ENCODE assay signal across 8 cellular contexts in the genomic region with DNA sequence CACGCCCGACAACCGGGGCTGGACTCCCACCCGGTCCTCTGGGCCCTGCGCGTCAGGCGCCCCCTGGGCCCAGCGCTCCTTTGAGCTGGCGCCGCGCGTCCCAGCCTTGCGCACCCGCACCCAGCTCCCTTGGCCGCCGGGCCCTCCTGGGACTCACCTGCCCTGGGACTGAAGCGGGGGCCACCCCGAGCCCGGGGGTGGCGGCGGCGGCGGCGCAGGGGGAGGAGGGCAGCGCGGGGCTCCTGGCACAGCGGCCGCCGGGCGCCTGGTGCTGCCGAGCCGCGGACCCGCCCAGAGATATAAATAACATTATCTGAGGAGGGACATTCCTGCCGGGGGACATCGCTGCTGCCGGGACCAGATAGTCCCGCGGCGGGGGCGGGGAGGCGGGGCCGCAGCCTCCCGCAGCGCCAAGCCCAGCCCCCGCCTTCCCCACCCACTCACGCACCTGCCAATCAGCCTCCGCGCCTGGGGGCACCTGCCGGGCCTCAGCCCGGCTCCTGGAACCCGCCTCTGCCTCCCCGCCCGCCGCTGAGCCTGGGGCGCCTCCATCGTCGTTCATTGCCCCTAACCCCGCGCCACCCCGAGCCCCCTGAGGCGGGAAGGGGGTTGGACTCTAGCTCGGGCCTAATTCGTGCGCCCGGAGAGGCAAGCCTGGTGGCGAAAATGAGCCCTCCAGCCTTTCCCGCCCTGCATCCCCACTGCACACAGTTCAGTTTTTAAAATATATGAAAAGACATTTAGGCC. TPM values are rescaled to one million over a fixed set of nuclear protein-coding genes. Genes with fewer than 3 reads are reported as not detected.
A peak's percentile ranks its signal among the peaks of the same experiment; 100 is the strongest.
DNase-seq lines count a peak whose midpoint lies in the region; ATAC-seq and TF ChIP-seq lines count a peak whose summit lies in the region.

Gene SPTB, minus strand, starts transcription at position 273 of the 747 bp plus-strand sequence. CDS start 56,813 bp downstream, outside the sequence.

- H3K36me3 ChIP-seq in esophagus (ENCODE audit: control insufficient read depth in 2 of 2, insufficient read depth in 2 of 2, low read length in 1 of 2) (no peaks in the 10 kb centered on the region), neural cell (ENCODE audit: insufficient read depth, low read length) (no peaks in the 10 kb centered on the region), stomach (no peaks in the 10 kb centered on the region)

- H3K4me2 ChIP-seq in neural cell (ENCODE audit: low read length): peak within 1 kb of the TSS; percentile 86

- POLR2A ChIA-PET in AG04450 (lab: Yijun Ruan, JAX): no interaction called here

- peak; percentile 51 for ATAC-seq in GM21528 (IDR thresholded peaks at IDR 0.05; ENCODE audit: low FRiP score, unreplicated experiment)

- H4K20me1 ChIP-seq in neural cell (ENCODE audit: insufficient read depth): no peaks in the 10 kb centered on the region

- CTCF ChIA-PET in AG04450 (lab: Charles Lee): interaction anchor here (0.7 to 5.2 kb wide), 4 partner anchors 12 to 57 kb away, joined by 3 to 43 read pairs (median 10); no protein-coding TSS in a partner anchor

- no peaks in the 10 kb centered on the region for H3F3A ChIP-seq in neural cell (ENCODE audit: insufficient read depth, low read length, poor library complexity, severe bottlenecking)

- no peaks in the 10 kb centered on the region; the same call in 1 of the 2 replicates for H3K9me3 ChIP-seq in AG04450 (ENCODE audit: control insufficient read depth, insufficient read depth, low read length)
- no peaks in the 10 kb centered on the region for H3K9me3 ChIP-seq in esophagus (ENCODE audit: control insufficient read depth in 2 of 2, insufficient read depth in 1 of 2, low read depth in 1 of 2, low read length in 1 of 2)
- H3K9me3 ChIP-seq in neural cell (ENCODE audit: low read length): no peaks in the 10 kb centered on the region
- no peaks in the 10 kb centered on the region for H3K9me3 ChIP-seq in stomach

- TF ChIP-seq EP300 in neural cell (conservative IDR thresholded peaks at IDR 0.05; ENCODE audit: poor library complexity, severe bottlenecking): no peak
- TF ChIP-seq EP300 in stomach (IDR thresholded peaks at IDR 0.05): no peak

- H3K27ac ChIP-seq in AG04450 (ENCODE audit: low read depth, low read length) (no peak within 1 kb of the TSS), esophagus (ENCODE audit: low read depth in 2 of 2, low read length in 1 of 2) (no peak within 1 kb of the TSS), neural cell (ENCODE audit: low read length) (no peak within 1 kb of the TSS), stomach (peak within 1 kb of the TSS in 2 of 5 donors; percentile 15 to 45)

- H3K9ac ChIP-seq in neural cell (ENCODE audit: low read length): peak within 1 kb of the TSS; percentile 64

- intact Hi-C loops in stomach (cut with DNase I; ENCODE audit: low total_unique reads): no loop called here

- TF ChIP-seq CTCF in AG04450 (IDR thresholded peaks at IDR 0.05; ENCODE audit: low read depth, low read length): no peak
- no peak for TF ChIP-seq CTCF in neural cell (IDR thresholded peaks at IDR 0.05; ENCODE audit: poor library complexity, severe bottlenecking)
- no peak for TF ChIP-seq CTCF in stomach (IDR thresholded peaks at IDR 0.05)

- 1% methylated on average over 40 to 68 of the region's 68 CpGs for WGBS in esophagus, 2 donors
- 0 to 1% (median 0%) methylated on average over 9 to 68 of the region's 68 CpGs; no CpG with 5 or more reads in 1 of the 5 donors for WGBS in stomach, 5 donors

- no peak for DNase-seq in AG04450 (ENCODE audit: low read depth, low spot score)
- peak; percentile 73 for DNase-seq in NCI-H345 treated with DMSO at 0.1 percent for 48 hours (lab: John Stamatoyannopoulos, UW; ENCODE audit: unreplicated experiment)
- peak; percentile 53 for DNase-seq in activated T-cell treated with anti-CD3 and anti-CD28 coated beads for 1 hour (ENCODE audit: low read depth)
- DNase-seq in stomach: peak; percentile 53
- DNase-seq in hepatic stellate cell (ENCODE audit: low spot score): no peak

- H3K27me3 ChIP-seq in AG04450 (ENCODE audit: control insufficient read depth, insufficient read depth, low read length) (peaks cover 78% of the 10 kb centered on the region), esophagus (ENCODE audit: control insufficient read depth in 1 of 2, insufficient read depth in 2 of 2, low read length in 2 of 2) (peaks cover 0 to 17% of the 10 kb centered on the region in 2 donors), neural cell (ENCODE audit: insufficient read depth, low read depth, low read length) (peaks cover 77% of the 10 kb centered on the region), stomach (peaks cover 0 to 76% (median 36%) of the 10 kb centered on the region in 3 donors)

- no peaks in the 10 kb centered on the region for H3K79me2 ChIP-seq in neural cell (replicated peaks; ENCODE audit: insufficient read depth, low read length)

- no peak for TF ChIP-seq POLR2A in stomach (IDR thresholded peaks at IDR 0.05)

- H3K4me3 ChIP-seq in AG04450 (ENCODE audit: low read depth, low read length): peak within 1 kb of the TSS; percentile 29; the same call in 1 of the 2 replicates
- peak within 1 kb of the TSS; percentile 47 to 60 for H3K4me3 ChIP-seq in esophagus (ENCODE audit: low read depth in 1 of 2, low read length in 2 of 2)
- peak within 1 kb of the TSS; percentile 82 for H3K4me3 ChIP-seq in neural cell (ENCODE audit: low read length)
- peak within 1 kb of the TSS; percentile 60 to 84 (median 72) for H3K4me3 ChIP-seq in stomach

- TF ChIP-seq RAD21 in neural cell (conservative IDR thresholded peaks at IDR 0.05): no peak

- H2AFZ ChIP-seq in neural cell (ENCODE audit: low read depth, low read length): peak within 1 kb of the TSS; percentile 40

- H3K9me2 ChIP-seq in neural cell (ENCODE audit: insufficient read depth, low read length): no peaks in the 10 kb centered on the region

- H3K4me1 ChIP-seq in esophagus (ENCODE audit: control insufficient read depth in 2 of 2, insufficient read depth in 2 of 2, low read length in 1 of 2) (peaks cover 0 to 12% of the 10 kb centered on the region in 2 donors), stomach (peaks cover 16 to 24% (median 22%) of the 10 kb centered on the region in 4 donors)

TF ChIP-seq in neural cell, 6 proteins besides CTCF, POLR2A, EP300 and RAD21:
- no peak for TF ChIP-seq SMC3 (conservative IDR thresholded peaks at IDR 0.05; ENCODE audit: poor library complexity)
- TF ChIP-seq POLR2AphosphoS5 (IDR thresholded peaks at IDR 0.05): no peak
- TF ChIP-seq, protein P1, sequence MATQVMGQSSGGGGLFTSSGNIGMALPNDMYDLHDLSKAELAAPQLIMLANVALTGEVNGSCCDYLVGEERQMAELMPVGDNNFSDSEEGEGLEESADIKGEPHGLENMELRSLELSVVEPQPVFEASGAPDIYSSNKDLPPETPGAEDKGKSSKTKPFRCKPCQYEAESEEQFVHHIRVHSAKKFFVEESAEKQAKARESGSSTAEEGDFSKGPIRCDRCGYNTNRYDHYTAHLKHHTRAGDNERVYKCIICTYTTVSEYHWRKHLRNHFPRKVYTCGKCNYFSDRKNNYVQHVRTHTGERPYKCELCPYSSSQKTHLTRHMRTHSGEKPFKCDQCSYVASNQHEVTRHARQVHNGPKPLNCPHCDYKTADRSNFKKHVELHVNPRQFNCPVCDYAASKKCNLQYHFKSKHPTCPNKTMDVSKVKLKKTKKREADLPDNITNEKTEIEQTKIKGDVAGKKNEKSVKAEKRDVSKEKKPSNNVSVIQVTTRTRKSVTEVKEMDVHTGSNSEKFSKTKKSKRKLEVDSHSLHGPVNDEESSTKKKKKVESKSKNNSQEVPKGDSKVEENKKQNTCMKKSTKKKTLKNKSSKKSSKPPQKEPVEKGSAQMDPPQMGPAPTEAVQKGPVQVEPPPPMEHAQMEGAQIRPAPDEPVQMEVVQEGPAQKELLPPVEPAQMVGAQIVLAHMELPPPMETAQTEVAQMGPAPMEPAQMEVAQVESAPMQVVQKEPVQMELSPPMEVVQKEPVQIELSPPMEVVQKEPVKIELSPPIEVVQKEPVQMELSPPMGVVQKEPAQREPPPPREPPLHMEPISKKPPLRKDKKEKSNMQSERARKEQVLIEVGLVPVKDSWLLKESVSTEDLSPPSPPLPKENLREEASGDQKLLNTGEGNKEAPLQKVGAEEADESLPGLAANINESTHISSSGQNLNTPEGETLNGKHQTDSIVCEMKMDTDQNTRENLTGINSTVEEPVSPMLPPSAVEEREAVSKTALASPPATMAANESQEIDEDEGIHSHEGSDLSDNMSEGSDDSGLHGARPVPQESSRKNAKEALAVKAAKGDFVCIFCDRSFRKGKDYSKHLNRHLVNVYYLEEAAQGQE (IDR thresholded peaks at IDR 0.05; ENCODE audit: borderline replicate concordance): no peak
- TF ChIP-seq TAF1 (IDR thresholded peaks at IDR 0.05; ENCODE audit: low read depth): no peak
- TF ChIP-seq MXI1 (conservative IDR thresholded peaks at IDR 0.05; ENCODE audit: poor library complexity, severe bottlenecking): no peak
- no peak for TF ChIP-seq EZH2 (IDR thresholded peaks at IDR 0.05; ENCODE audit: borderline replicate concordance, insufficient read depth, low read length, poor library complexity, severe bottlenecking)

RNA-seq across cellular contexts. Expression of gene SPTB, which starts in this region (rescaled TPM):
- polyA plus RNA-seq in AG04450 (2011; rRNA removed) (0.01 TPM in 1 of 2 replicates, not detected in the other), esophagus (under 1 TPM; 0.11 to 0.41 TPM), neural cell (1.9 and 2.8 TPM in 2 replicates), stomach (under 1 TPM; 0.18 to 0.92 (median 0.19) TPM)
- polyA minus RNA-seq in AG04450 (2011; rRNA and poly(A)+ RNA removed): 0.09 TPM in 1 of 2 replicates, not detected in the other
- polyA minus RNA-seq in neural cell: 11.4 and 11.8 TPM in 2 replicates
- total RNA-seq in stomach: 1 to 10 TPM in 2 of 5 donors, under 1 TPM in 1, not detected in 2; under 0.01 to 3.5 (median 1.0) TPM

Comparison
In these comparisons a context has a peak if more than half of its experiments do, and no peak if none do; other contexts are left out.
1. DNase-seq: peak in NCI-H345 treated with DMSO at 0.1 percent for 48 hours (single experiment), activated T-cell treated with anti-CD3 and anti-CD28 coated beads for 1 hour (single experiment) and stomach (single experiment); none in AG04450 (single experiment) and hepatic stellate cell (single experiment).
2. H3K4me3 ChIP-seq: peak in every context shown above with its lines; median percentile 82 in neural cell; 72 in stomach; 54 in esophagus; 29 in AG04450.